13 cellular contexts compared by ENCODE assay signal in genomic region chr11:103659743-103660142, GRCh38.
"Had no signal": no experiment of that assay in that cellular context is flagged by ENCODE, and none has a peak within 500 bp of the region (broad histone marks: within the 10 kb centered on the region; RNA-seq: fewer than 3 reads in every experiment).

No MANE protein-coding gene starts in this region.

- H3K4me1 Mint-ChIP-seq: activated CD4-positive, alpha-beta memory T cell treated with anti-CD3 and anti-CD28 coated beads, Interleukin-2, amount 10 ng/mL, durations not matched to agents 7 days and 5 days; neural crest cell had no signal

- H3K4me3 ChIP-seq: cardiac muscle cell, hepatocyte, pancreas, upper lobe of left lung had no signal

- FAIRE-seq: colon, pancreas had no signal

- H3K9me3 ChIP-seq: pancreas, upper lobe of left lung had no signal

- H3K27me3 ChIP-seq: cardiac muscle cell, hepatocyte, pancreas, upper lobe of left lung had no signal

- ATAC-seq: activated T-cell treated with anti-CD3 and anti-CD28 coated beads, Interleukin-2, amount 50 U/mL, for 72 hours; pancreas had no signal

- H2AFZ ChIP-seq: hepatocyte had no signal

- H3K9me3 Mint-ChIP-seq: activated CD4-positive, alpha-beta memory T cell treated with anti-CD3 and anti-CD28 coated beads, Interleukin-2, amount 10 ng/mL, durations not matched to agents 7 days and 5 days; activated T-cell treated with anti-CD3 and anti-CD28 coated beads, Interleukin-2, amount 50 U/mL, for 72 hours; neural crest cell had no signal

- H3K36me3 ChIP-seq: cardiac muscle cell, pancreas, upper lobe of left lung had no signal

- DNase-seq: activated CD4-positive, alpha-beta memory T cell treated with anti-CD3 and anti-CD28 coated beads, Interleukin-2, amount 10 ng/mL, durations not matched to agents 7 days and 5 days; activated T-cell treated with anti-CD3 and anti-CD28 coated beads, Interleukin-2, amount 50 U/mL, for 72 hours; aorta; pancreas; stimulated activated CD4-positive, alpha-beta T cell treated with anti-CD3 and anti-CD28 coated beads, Interleukin-2, amount 100 ng/mL, for 48 hours; stimulated activated naive CD4-positive, alpha-beta T cell treated with Interleukin-2 at 50 U/mL for 16 hours; T-helper 9 cell; upper lobe of left lung had no signal

- H3K27ac Mint-ChIP-seq: activated CD4-positive, alpha-beta memory T cell treated with anti-CD3 and anti-CD28 coated beads, Interleukin-2, amount 10 ng/mL, durations not matched to agents 7 days and 5 days; activated T-cell treated with anti-CD3 and anti-CD28 coated beads, Interleukin-2, amount 50 U/mL, for 72 hours had no signal

- H3K4me3 Mint-ChIP-seq: activated CD4-positive, alpha-beta memory T cell treated with anti-CD3 and anti-CD28 coated beads, Interleukin-2, amount 10 ng/mL, durations not matched to agents 7 days and 5 days; activated T-cell treated with anti-CD3 and anti-CD28 coated beads, Interleukin-2, amount 50 U/mL, for 72 hours; neural crest cell had no signal

- H3K4me1 ChIP-seq: upper lobe of left lung had no signal

- H3K27ac ChIP-seq: cardiac muscle cell, hepatocyte, upper lobe of left lung, VCaP had no signal

- H3K79me2 ChIP-seq: hepatocyte had no signal

- H3K4me2 ChIP-seq: hepatocyte had no signal

- H3K27me3 Mint-ChIP-seq: activated CD4-positive, alpha-beta memory T cell treated with anti-CD3 and anti-CD28 coated beads, Interleukin-2, amount 10 ng/mL, durations not matched to agents 7 days and 5 days had no signal
